Comparison of ENCODE assay signal across 9 cellular contexts in the genomic region with DNA sequence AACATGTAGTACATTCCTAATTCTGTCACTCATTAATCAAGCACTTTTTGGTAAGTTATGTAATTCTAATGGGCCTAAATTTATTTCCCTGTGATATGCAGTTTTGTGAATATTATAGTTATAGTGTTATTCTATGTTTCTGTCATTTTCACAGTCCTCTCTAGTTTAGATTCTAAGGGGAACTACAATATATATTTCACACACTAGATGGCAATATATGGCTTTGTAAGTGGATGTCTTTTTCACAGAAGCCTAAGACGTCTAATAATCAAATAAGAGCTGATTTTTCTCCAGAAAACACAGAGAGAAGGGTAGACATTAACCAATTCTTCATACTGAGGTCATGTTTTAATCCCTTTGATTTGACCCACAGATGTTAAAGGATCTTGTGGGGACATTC. TPM values are rescaled to one million over a fixed set of nuclear protein-coding genes. Genes with fewer than 3 reads are reported as not detected.
A peak's percentile ranks its signal among the peaks of the same experiment; 100 is the strongest.
DNase-seq lines count a peak whose midpoint lies in the region; ATAC-seq and TF ChIP-seq lines count a peak whose summit lies in the region.
"Had no signal": no experiment of that assay in that cellular context is flagged by ENCODE, and none has a peak within 500 bp of the region (broad histone marks: within the 10 kb centered on the region; RNA-seq: fewer than 3 reads in every experiment).

No MANE protein-coding gene starts in this region.

- H3K4me1 ChIP-seq in CD8-positive, alpha-beta T cell (ENCODE audit: insufficient read depth, low read length) = no peaks in the 10 kb centered on the region

- H3K9me3 Mint-ChIP-seq in CD8-positive, alpha-beta T cell = no peaks in the 10 kb centered on the region
- H3K9me3 Mint-ChIP-seq in HFFc6 = no peaks in the 10 kb centered on the region

- POLR2A ChIA-PET in CD8-positive, alpha-beta T cell (lab: Charles Lee) = interaction anchor here (1.4 kb wide), 1 partner anchor 18 kb away, joined by 4 read pairs; a partner anchor contains a TSS

- H3K9me3 ChIP-seq in CD8-positive, alpha-beta T cell (ENCODE audit: low read length) = no peaks in the 10 kb centered on the region
- no peaks in the 10 kb centered on the region for H3K9me3 ChIP-seq in T-helper 17 cell (ENCODE audit: control insufficient read depth, low read length, poor library complexity, severe bottlenecking)

- H3K4me3 Mint-ChIP-seq in CD8-positive, alpha-beta T cell = no peak overlapping the region
- H3K4me3 Mint-ChIP-seq in HFFc6 (no peak overlapping the region), T-helper 17 cell (no peak overlapping the region)

- no peak for ATAC-seq in CD8-positive, alpha-beta T cell
- ATAC-seq in T-helper 17 cell (peak; percentile 52), HG02798 (IDR thresholded peaks at IDR 0.05; ENCODE audit: poor library complexity, unreplicated experiment) (no peak)

- no peak overlapping the region for H3K4me3 ChIP-seq in CD8-positive, alpha-beta T cell (ENCODE audit: low read depth, low read length)

- DNase-seq in CD8-positive, alpha-beta T cell = no peak
- peak; percentile 43 for DNase-seq in HFFc6
- DNase-seq in T-helper 17 cell = no peak
- peak; percentile 52 for DNase-seq in inferior parietal cortex (ENCODE audit: extremely low spot score)
- no peak for DNase-seq in NCI-H2171 (lab: John Stamatoyannopoulos, UW)
- no peak for DNase-seq in NCI-H2029 treated with DMSO at 0.1 percent for 48 hours (lab: John Stamatoyannopoulos, UW)
- DNase-seq in NCI-H1417 treated with DMSO at 0.1 percent for 48 hours (lab: John Stamatoyannopoulos, UW) = no peak

- H3K36me3 Mint-ChIP-seq in CD8-positive, alpha-beta T cell = no peaks in the 10 kb centered on the region
- H3K36me3 Mint-ChIP-seq in HFFc6 (ENCODE audit: low read depth) (no peaks in the 10 kb centered on the region), T-helper 17 cell (ENCODE audit: low read depth) (peaks cover 3% of the 10 kb centered on the region)

- H3K27ac Mint-ChIP-seq in CD8-positive, alpha-beta T cell = no peak overlapping the region
- no peak overlapping the region for H3K27ac Mint-ChIP-seq in HFFc6
- H3K27ac Mint-ChIP-seq in T-helper 17 cell = no peak overlapping the region

- no peaks in the 10 kb centered on the region for H3K27me3 Mint-ChIP-seq in CD8-positive, alpha-beta T cell (ENCODE audit: low read depth)
- H3K27me3 Mint-ChIP-seq in HFFc6 (ENCODE audit: insufficient read depth) = peaks cover 2% of the 10 kb centered on the region; the same call in 1 of the 2 replicates
- no peaks in the 10 kb centered on the region for H3K27me3 Mint-ChIP-seq in T-helper 17 cell

- CTCF ChIA-PET in CD8-positive, alpha-beta T cell (lab: Charles Lee) = interaction anchor here (0.6 to 3.1 kb wide), 5 partner anchors 13 to 723 kb away, joined by 3 to 23 read pairs (median 3); no protein-coding TSS in a partner anchor

- no peaks in the 10 kb centered on the region for H3K36me3 ChIP-seq in CD8-positive, alpha-beta T cell (ENCODE audit: insufficient read depth, low read length)

- intact Hi-C loops in CD8-positive, alpha-beta T cell (cut with DNase I, micrococcal nuclease) = loop anchor here in 1 of 2 experiments (1.0 to 10.0 kb wide), 2 partner anchors 120 to 245 kb away; no protein-coding TSS in a partner anchor

- no peaks in the 10 kb centered on the region for H3K27me3 ChIP-seq in CD8-positive, alpha-beta T cell (ENCODE audit: insufficient read depth, low read length)

- H3K27ac ChIP-seq in CD8-positive, alpha-beta T cell (ENCODE audit: low read depth, low read length) = no peak overlapping the region
- H3K27ac ChIP-seq: epithelial cell of prostate had no signal

- peaks cover 4% of the 10 kb centered on the region for H3K4me1 Mint-ChIP-seq in CD8-positive, alpha-beta T cell (ENCODE audit: low read depth)
- H3K4me1 Mint-ChIP-seq in HFFc6 (ENCODE audit: low read depth) (peaks cover 11% of the 10 kb centered on the region), T-helper 17 cell (peaks cover 13% of the 10 kb centered on the region)

- TF ChIP-seq CTCF in CD8-positive, alpha-beta T cell (IDR thresholded peaks at IDR 0.05) = peak; percentile 31
- TF ChIP-seq CTCF in HFFc6 (IDR thresholded peaks at IDR 0.05) = peak; percentile 80

RNA-seq across cellular contexts. Expression of a gene that starts 18.0 kb away (rescaled TPM):
- total RNA-seq in CD8-positive, alpha-beta T cell = 1 to 10 TPM; 1.6 to 1.7 TPM
- 1 to 10 TPM; 1.8 to 3.1 (median 2.4) TPM for total RNA-seq in HFFc6 (2021; fragmentation: NEBNext Ultra II Directional; extraction: Animal tissue kit (Norgen Biotek cat#: 25700))
- total RNA-seq in T-helper 17 cell = 1 to 10 TPM; 1.8 to 4.6 TPM

RNA-seq across cellular contexts. Expression of a gene that starts 21.5 kb away (rescaled TPM):
- total RNA-seq in CD8-positive, alpha-beta T cell = not detected
- not detected for total RNA-seq in HFFc6 (2021; fragmentation: NEBNext Ultra II Directional; extraction: Animal tissue kit (Norgen Biotek cat#: 25700))
- not detected for total RNA-seq in T-helper 17 cell

Comparison
In these comparisons a context has a peak if more than half of its experiments do, and no peak if none do; other contexts are left out.
1. DNase-seq: peak in HFFc6 (single experiment) and inferior parietal cortex (single experiment); none in CD8-positive, alpha-beta T cell (0 of 7), T-helper 17 cell (0 of 3), NCI-H2171 (single experiment), NCI-H2029 treated with DMSO at 0.1 percent for 48 hours (single experiment) and NCI-H1417 treated with DMSO at 0.1 percent for 48 hours (single experiment).